In the genomic region with DNA sequence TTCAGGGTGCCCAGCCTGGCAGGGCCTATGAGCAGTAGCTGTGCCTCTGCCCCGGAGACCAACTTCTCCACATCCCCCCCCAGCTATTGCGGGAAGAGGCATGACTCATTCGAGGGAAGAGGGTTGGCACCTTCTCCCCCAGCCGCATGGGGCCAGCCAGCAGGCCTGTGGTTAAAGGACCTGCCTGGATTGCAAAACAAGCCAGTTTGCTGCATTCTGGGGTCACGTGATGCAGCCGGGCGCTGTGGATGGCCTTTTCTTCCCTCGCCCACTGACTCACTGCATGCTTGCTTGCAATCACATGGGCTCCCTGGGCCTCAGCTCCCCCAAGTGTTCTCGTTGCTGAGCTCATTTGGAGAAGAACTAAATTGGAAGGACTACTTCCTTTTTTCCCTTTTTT, we compare ENCODE assay signal across 10 cellular contexts.
DNase-seq lines count a peak whose midpoint lies in the region; ATAC-seq and TF ChIP-seq lines count a peak whose summit lies in the region.
"Had no signal": no experiment of that assay in that cellular context is flagged by ENCODE, and none has a peak within 500 bp of the region (broad histone marks: within the 10 kb centered on the region; RNA-seq: fewer than 3 reads in every experiment).

No MANE protein-coding gene starts in this region.

- H3K4me1 Mint-ChIP-seq in activated CD4-positive, alpha-beta T cell treated with anti-CD3 and anti-CD28 coated beads, Interleukin-2, amount 10 ng/mL, durations not matched to agents 24 days and 14 days, result no peaks in the 10 kb centered on the region
- H3K4me1 Mint-ChIP-seq in T-helper 17 cell, result no peaks in the 10 kb centered on the region
- peaks cover 13% of the 10 kb centered on the region for H3K4me1 Mint-ChIP-seq in osteocyte (ENCODE audit: unreplicated experiment)
- no peaks in the 10 kb centered on the region for H3K4me1 Mint-ChIP-seq in activated naive CD4-positive, alpha-beta T cell treated with anti-CD3 and anti-CD28 coated beads, Interleukin-2, amount 10 ng/mL, durations not matched to agents 7 days and 5 days
- H3K4me1 Mint-ChIP-seq: naive thymus-derived CD8-positive, alpha-beta T cell had no signal

- intact Hi-C loops in activated CD4-positive, alpha-beta T cell treated with anti-CD3 and anti-CD28 coated beads, Interleukin-2, amount 10 ng/mL, durations not matched to agents 24 days and 14 days (cut with micrococcal nuclease), result no loop called here

- no peaks in the 10 kb centered on the region for H3K9me3 Mint-ChIP-seq in activated CD4-positive, alpha-beta T cell treated with anti-CD3 and anti-CD28 coated beads, Interleukin-2, amount 10 ng/mL, durations not matched to agents 24 days and 14 days
- no peaks in the 10 kb centered on the region for H3K9me3 Mint-ChIP-seq in osteocyte (ENCODE audit: unreplicated experiment)
- H3K9me3 Mint-ChIP-seq in activated naive CD4-positive, alpha-beta T cell treated with anti-CD3 and anti-CD28 coated beads, Interleukin-2, amount 10 ng/mL, durations not matched to agents 7 days and 5 days, result no peaks in the 10 kb centered on the region
- H3K9me3 Mint-ChIP-seq: naive thymus-derived CD8-positive, alpha-beta T cell had no signal

- no peak overlapping the region for H3K27ac Mint-ChIP-seq in activated CD4-positive, alpha-beta T cell treated with anti-CD3 and anti-CD28 coated beads, Interleukin-2, amount 10 ng/mL, durations not matched to agents 24 days and 14 days
- H3K27ac Mint-ChIP-seq in T-helper 17 cell (no peak overlapping the region), osteocyte (ENCODE audit: unreplicated experiment) (no peak overlapping the region)
- H3K27ac Mint-ChIP-seq in activated naive CD4-positive, alpha-beta T cell treated with anti-CD3 and anti-CD28 coated beads, Interleukin-2, amount 10 ng/mL, durations not matched to agents 7 days and 5 days, result no peak overlapping the region

- CTCF ChIA-PET in activated naive CD4-positive, alpha-beta T cell treated with anti-CD3 and anti-CD28 coated beads, Interleukin-2, amount 10 ng/mL, durations not matched to agents 7 days and 5 days (lab: Charles Lee), result no interaction called here

- no peak overlapping the region for H3K4me3 Mint-ChIP-seq in activated CD4-positive, alpha-beta T cell treated with anti-CD3 and anti-CD28 coated beads, Interleukin-2, amount 10 ng/mL, durations not matched to agents 24 days and 14 days
- H3K4me3 Mint-ChIP-seq in T-helper 17 cell (no peak overlapping the region), osteocyte (ENCODE audit: unreplicated experiment) (no peak overlapping the region)
- H3K4me3 Mint-ChIP-seq in activated naive CD4-positive, alpha-beta T cell treated with anti-CD3 and anti-CD28 coated beads, Interleukin-2, amount 10 ng/mL, durations not matched to agents 7 days and 5 days, result no peak overlapping the region
- H3K4me3 Mint-ChIP-seq: naive thymus-derived CD8-positive, alpha-beta T cell had no signal

- H3K36me3 Mint-ChIP-seq in activated CD4-positive, alpha-beta T cell treated with anti-CD3 and anti-CD28 coated beads, Interleukin-2, amount 10 ng/mL, durations not matched to agents 24 days and 14 days (ENCODE audit: low read depth), result no peaks in the 10 kb centered on the region
- no peaks in the 10 kb centered on the region for H3K36me3 Mint-ChIP-seq in T-helper 17 cell (ENCODE audit: low read depth)
- H3K36me3 Mint-ChIP-seq in osteocyte (ENCODE audit: unreplicated experiment), result no peaks in the 10 kb centered on the region
- no peaks in the 10 kb centered on the region for H3K36me3 Mint-ChIP-seq in activated naive CD4-positive, alpha-beta T cell treated with anti-CD3 and anti-CD28 coated beads, Interleukin-2, amount 10 ng/mL, durations not matched to agents 7 days and 5 days
- H3K36me3 Mint-ChIP-seq: naive thymus-derived CD8-positive, alpha-beta T cell had no signal

- ATAC-seq in T-helper 17 cell (peak; percentile 44), HG03039 (IDR thresholded peaks at IDR 0.05; ENCODE audit: unreplicated experiment) (no peak)
- ATAC-seq: naive thymus-derived CD8-positive, alpha-beta T cell had no signal

- no peaks in the 10 kb centered on the region for H3K9me3 ChIP-seq in T-helper 17 cell (ENCODE audit: control insufficient read depth, low read length, poor library complexity, severe bottlenecking)
- H3K9me3 ChIP-seq: BLaER1 had no signal

- no peaks in the 10 kb centered on the region for H3K27me3 Mint-ChIP-seq in activated CD4-positive, alpha-beta T cell treated with anti-CD3 and anti-CD28 coated beads, Interleukin-2, amount 10 ng/mL, durations not matched to agents 24 days and 14 days
- H3K27me3 Mint-ChIP-seq in T-helper 17 cell, result no peaks in the 10 kb centered on the region
- no peaks in the 10 kb centered on the region for H3K27me3 Mint-ChIP-seq in osteocyte (ENCODE audit: unreplicated experiment)
- H3K27me3 Mint-ChIP-seq in activated naive CD4-positive, alpha-beta T cell treated with anti-CD3 and anti-CD28 coated beads, Interleukin-2, amount 10 ng/mL, durations not matched to agents 7 days and 5 days, result peaks cover 4% of the 10 kb centered on the region

- peak; percentile 32 for DNase-seq in activated CD4-positive, alpha-beta T cell treated with anti-CD3 and anti-CD28 coated beads for 48 hours
- DNase-seq in activated CD4-positive, alpha-beta T cell treated with anti-CD3 and anti-CD28 coated beads, Interleukin-2, amount 10 ng/mL, durations not matched to agents 24 days and 14 days, result no peak
- DNase-seq in T-helper 17 cell (no peak), fibroblast of the conjunctiva (ENCODE audit: low read depth) (peak; percentile 95), osteocyte (ENCODE audit: extremely low spot score, unreplicated experiment) (peak; percentile 90)
- DNase-seq in stimulated activated naive CD4-positive, alpha-beta T cell treated with Interleukin-2 at 50 U/mL for 16 hours (lab: John Stamatoyannopoulos, UW), result no peak
- DNase-seq in activated naive CD4-positive, alpha-beta T cell treated with anti-CD3 and anti-CD28 coated beads, Interleukin-2, amount 10 ng/mL, durations not matched to agents 7 days and 5 days, result no peak

- no peak for TF ChIP-seq CTCF in osteocyte (IDR thresholded peaks at IDR 0.05)

Comparison
In these comparisons a context has a peak if more than half of its experiments do, and no peak if none do; other contexts are left out.
1. DNase-seq: peak in activated CD4-positive, alpha-beta T cell treated with anti-CD3 and anti-CD28 coated beads for 48 hours (single experiment), fibroblast of the conjunctiva (single experiment) and osteocyte (single experiment); none in activated CD4-positive, alpha-beta T cell treated with anti-CD3 and anti-CD28 coated beads, Interleukin-2, amount 10 ng/mL, durations not matched to agents 24 days and 14 days (single experiment), T-helper 17 cell (0 of 3), stimulated activated naive CD4-positive, alpha-beta T cell treated with Interleukin-2 at 50 U/mL for 16 hours (single experiment) and activated naive CD4-positive, alpha-beta T cell treated with anti-CD3 and anti-CD28 coated beads, Interleukin-2, amount 10 ng/mL, durations not matched to agents 7 days and 5 days (single experiment).